8 cellular contexts compared by ENCODE assay signal in the genomic region with DNA sequence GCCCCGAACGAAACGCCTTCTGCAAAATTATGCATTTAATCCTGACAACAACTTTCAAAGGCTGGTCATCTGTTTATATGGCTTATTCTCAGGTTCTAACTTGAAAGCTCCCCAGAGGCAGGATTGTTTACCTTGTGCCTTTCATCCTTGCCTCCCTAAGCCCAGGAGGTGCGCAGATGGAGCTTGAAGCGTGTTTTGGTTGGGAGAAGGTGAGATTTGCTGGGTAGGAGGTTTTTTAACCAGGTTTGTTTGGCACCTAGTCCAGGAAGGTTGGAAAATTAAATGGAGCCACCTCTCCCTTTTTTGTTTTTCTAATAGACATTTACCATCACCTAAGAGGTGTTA. TPM values are rescaled to one million over a fixed set of nuclear protein-coding genes. Genes with fewer than 3 reads are reported as not detected.
DNase-seq lines count a peak whose midpoint lies in the region; ATAC-seq and TF ChIP-seq lines count a peak whose summit lies in the region.

No MANE protein-coding gene starts in this region.

- no peaks in the 10 kb centered on the region for H3K9me3 Mint-ChIP-seq in central memory CD8-positive, alpha-beta T cell
- no peaks in the 10 kb centered on the region for H3K9me3 Mint-ChIP-seq in naive B cell

- no peaks in the 10 kb centered on the region for H3K9me3 ChIP-seq in BE2C

- H3K27ac ChIP-seq in KMS-11, result peak overlapping the region; percentile 77

- no peaks in the 10 kb centered on the region for H3K36me3 ChIP-seq in BE2C
- no peaks in the 10 kb centered on the region for H3K36me3 ChIP-seq in KMS-11 (ENCODE audit: insufficient read depth)

- DNase-seq in BE2C, result no peak
- no peak for DNase-seq in central memory CD8-positive, alpha-beta T cell (ENCODE audit: low spot score in 2 of 2)
- DNase-seq in naive B cell, result no peak
- no peak for DNase-seq in KBM-7
- no peak for DNase-seq in DMS79 (lab: John Stamatoyannopoulos, UW)
- no peak for DNase-seq in retina

- ATAC-seq in central memory CD8-positive, alpha-beta T cell (replicated peaks; ENCODE audit: extremely low read depth, poor library complexity, severe bottlenecking), result no peak
- ATAC-seq in naive B cell (ENCODE audit: low read depth in 2 of 2), result no peak
- no peak for ATAC-seq in GM19328 (IDR thresholded peaks at IDR 0.05; ENCODE audit: unreplicated experiment)

- H3K4me1 Mint-ChIP-seq in central memory CD8-positive, alpha-beta T cell, result peaks cover 43% of the 10 kb centered on the region
- peaks cover 28 to 34% (median 28%) of the 10 kb centered on the region in 3 donors for H3K4me1 Mint-ChIP-seq in naive B cell

- H3K4me3 Mint-ChIP-seq in central memory CD8-positive, alpha-beta T cell, result peak overlapping the region; percentile 93
- H3K4me3 Mint-ChIP-seq in naive B cell, result peak overlapping the region; percentile 85 to 98 (median 95)

- H3K4me3 ChIP-seq in BE2C (ENCODE audit: low read depth, low read length) (peak overlapping the region; percentile 80), KMS-11 (IDR thresholded peaks at IDR 0.05; ENCODE audit: insufficient read depth, low read depth, low read length) (peak overlapping the region; percentile 65)

- H3K4me2 ChIP-seq in KMS-11, result peak overlapping the region; percentile 73

- no peaks in the 10 kb centered on the region for H4K20me1 ChIP-seq in KMS-11 (ENCODE audit: insufficient read depth)

- peak overlapping the region; percentile 89; the same call in 1 of the 2 replicates for H2AFZ ChIP-seq in KMS-11 (ENCODE audit: low read depth)

- no peaks in the 10 kb centered on the region for H3K27me3 Mint-ChIP-seq in central memory CD8-positive, alpha-beta T cell
- no peaks in the 10 kb centered on the region for H3K27me3 Mint-ChIP-seq in naive B cell

- peaks cover 12% of the 10 kb centered on the region for H3K79me2 ChIP-seq in KMS-11 (ENCODE audit: insufficient read depth, low read depth)

- peak overlapping the region; percentile 93 for H3K27ac Mint-ChIP-seq in central memory CD8-positive, alpha-beta T cell (ENCODE audit: low read depth)
- peak overlapping the region in 5 of 6 donors; percentile 76 to 97 (median 93) for H3K27ac Mint-ChIP-seq in naive B cell

- peaks cover 13% of the 10 kb centered on the region for H3K36me3 Mint-ChIP-seq in central memory CD8-positive, alpha-beta T cell (ENCODE audit: insufficient read depth)
- peaks cover 0 to 4% of the 10 kb centered on the region in 2 donors for H3K36me3 Mint-ChIP-seq in naive B cell

- in situ Hi-C loops in KBM-7 (cut with MboI; ENCODE audit: low pct_unique_long_range_greater_than_20kb, low sequenced_read_pairs), result no loop called here

- no peaks in the 10 kb centered on the region for H3K4me1 ChIP-seq in BE2C
- H3K4me1 ChIP-seq in KMS-11 (ENCODE audit: low read depth, poor library complexity, severe bottlenecking), result peaks cover 12% of the 10 kb centered on the region

- H3K27me3 ChIP-seq in BE2C (no peaks in the 10 kb centered on the region), KMS-11 (ENCODE audit: insufficient read depth, low read depth) (no peaks in the 10 kb centered on the region)

- peak overlapping the region; percentile 82 for H3K9ac ChIP-seq in KMS-11

- no peak for TF ChIP-seq CTCF in BE2C (IDR thresholded peaks at IDR 0.05; ENCODE audit: low read depth, low read length)
- TF ChIP-seq CTCF in KMS-11 (conservative IDR thresholded peaks at IDR 0.05; ENCODE audit: low read depth, low read length), result no peak

RNA-seq across cellular contexts. Expression of a gene that starts 0.7 kb away (rescaled TPM):
- 11.9 TPM for polyA plus RNA-seq in BE2C (2012; ENCODE audit: insufficient read depth, insufficient read length, low read depth)
- polyA plus RNA-seq in naive B cell (ENCODE audit: low read depth in 6 of 6), result 10 to 100 TPM in 3 of 6 donors, 1 to 10 TPM in 3; 6.6 to 16.1 (median 11.4) TPM
